ENCODE assay signal across 12 cellular contexts in the genomic region with DNA sequence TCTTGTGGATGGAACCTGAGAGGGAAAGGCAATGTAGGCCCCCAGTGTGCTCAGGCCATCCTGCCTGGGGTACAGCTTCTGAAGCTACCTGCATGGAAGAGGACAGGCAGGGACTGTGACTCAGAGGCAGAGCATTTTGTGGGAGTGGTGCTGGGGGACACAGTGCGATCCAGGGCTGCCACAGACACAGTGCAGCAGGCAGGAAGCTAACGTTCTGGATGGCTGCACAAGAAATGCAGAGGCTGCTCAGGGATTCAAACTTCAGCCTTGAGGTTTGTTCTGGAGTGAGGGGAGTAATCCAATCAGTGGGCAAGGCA.
DNase-seq lines count a peak whose midpoint lies in the region; ATAC-seq, FAIRE-seq and TF ChIP-seq lines count a peak whose summit lies in the region.
"Had no signal": no experiment of that assay in that cellular context is flagged by ENCODE, and none has a peak within 500 bp of the region (broad histone marks: within the 10 kb centered on the region; RNA-seq: fewer than 3 reads in every experiment).

No MANE protein-coding gene starts in this region.

- no peak for TF ChIP-seq POLR2A in H1 (IDR thresholded peaks at IDR 0.05; ENCODE audit: control extremely low read depth in 1 of 2, low read depth in 2 of 2, low read length in 2 of 2)

- no peaks in the 10 kb centered on the region for H3K79me2 ChIP-seq in H1 (ENCODE audit: control insufficient read depth in 1 of 2, insufficient read depth in 2 of 2, low read length in 2 of 2)

- no peak overlapping the region for H2AK5ac ChIP-seq in H1 (ENCODE audit: low read depth, low read length)

- DNase-seq in LoVo (ENCODE audit: low spot score) (peak; percentile 91), H1 (ENCODE audit: low read depth in 1 of 2, low spot score in 2 of 2) (no peak), myocyte (ENCODE audit: low read depth) (peak; percentile 43), NCI-H748 (lab: John Stamatoyannopoulos, UW; ENCODE audit: unreplicated experiment) (no peak), inferior parietal cortex (ENCODE audit: extremely low spot score) (no peak), mucosa of gallbladder (ENCODE audit: low spot score) (no peak)
- DNase-seq: activated CD8-positive, alpha-beta memory T cell treated with anti-CD3 and anti-CD28 coated beads, Interleukin-2, amount 50 U/mL, for 4 hours; head of caudate nucleus; NCI-H1930 had no signal

- H3K9me3 ChIP-seq in BLaER1 treated with 17β-estradiol and CSF1 and Interleukin-3, amounts not matched to agents 10 nM and 100 nM (replicated peaks in 1 of 11) = no peaks in the 10 kb centered on the region
- H3K9me3 ChIP-seq in H1 (ENCODE audit: insufficient read depth in 2 of 2, low read depth in 1 of 2, low read length in 1 of 2) = no peaks in the 10 kb centered on the region
- H3K9me3 ChIP-seq: adrenal gland had no signal

- no peak overlapping the region for H4K5ac ChIP-seq in H1 (ENCODE audit: insufficient read length, low read depth, low read length)

- FAIRE-seq in H1 (lab: Jason Lieb, UNC) = no peak

- H3K27ac ChIP-seq in BLaER1 treated with 17β-estradiol and CSF1 and Interleukin-3, amounts not matched to agents 10 nM and 100 nM = no peak overlapping the region
- H3K27ac ChIP-seq in H1 (ENCODE audit: low read depth, low read length) = no peak overlapping the region
- H3K27ac ChIP-seq: adrenal gland had no signal

- no peak overlapping the region for H3K4me3 ChIP-seq in BLaER1 treated with 17β-estradiol and CSF1 and Interleukin-3, amounts not matched to agents 10 nM and 100 nM
- no peak overlapping the region for H3K4me3 ChIP-seq in H1 (ENCODE audit: extremely low read depth in 1 of 4, insufficient read depth in 2 of 4, low read depth in 3 of 4, low read length in 4 of 4)
- H3K4me3 ChIP-seq: adrenal gland had no signal

- WGBS in H1 (ENCODE audit: extremely low coverage in 1 of 2, insufficient coverage in 1 of 2, insufficient read length in 1 of 2, insufficient replicate concordance in 2 of 2, low coverage in 1 of 2, low lambda C conversion rate in 2 of 2, missing lambda C conversion rate in 1 of 2), 2 experiments = 63% methylated on average over 2 of the region's 2 CpGs; no CpG with 5 or more reads in 1 of the 2 experiments

- no peak overlapping the region for H2BK12ac ChIP-seq in H1 (ENCODE audit: low read depth, low read length)

- H3K4me1 ChIP-seq in BLaER1 treated with 17β-estradiol and CSF1 and Interleukin-3, amounts not matched to agents 10 nM and 100 nM = peaks cover 8 to 22% (median 16%) of the 10 kb centered on the region in 10 experiments; a peak in 19 of 20 replicates
- H3K4me1 ChIP-seq in H1 (replicated peaks in 1 of 4; ENCODE audit: control insufficient read depth in 3 of 4, insufficient read depth in 4 of 4, low read length in 3 of 4) = no peaks in the 10 kb centered on the region
- H3K4me1 ChIP-seq: adrenal gland had no signal

- no peak overlapping the region for H3K23ac ChIP-seq in H1 (ENCODE audit: insufficient read length)

- no peak overlapping the region for H2BK15ac ChIP-seq in H1 (ENCODE audit: low read length)

- no peak overlapping the region for H3K56ac ChIP-seq in H1 (replicated peaks; ENCODE audit: insufficient read length, low read depth, low read length)

- no peak overlapping the region for H2BK5ac ChIP-seq in H1 (ENCODE audit: low read depth, low read length)

- H4K8ac ChIP-seq in H1 (ENCODE audit: extremely low read depth, insufficient read depth, low read length) = no peak overlapping the region; the same call in 1 of the 2 replicates

- no peak for TF ChIP-seq CTCF in H1 (IDR thresholded peaks at IDR 0.05; ENCODE audit: control extremely low read depth in 1 of 3, insufficient read depth in 1 of 3, low read depth in 1 of 3, low read length in 3 of 3)

- H4K20me1 ChIP-seq in BLaER1 treated with 17β-estradiol and CSF1 and Interleukin-3, amounts not matched to agents 10 nM and 100 nM = no peaks in the 10 kb centered on the region; a peak in 1 of 22 replicates
- H4K20me1 ChIP-seq in H1 (replicated peaks in 1 of 2; ENCODE audit: control insufficient read depth in 1 of 2, insufficient read depth in 2 of 2, low read length in 2 of 2) = no peaks in the 10 kb centered on the region

- no peak overlapping the region for H2BK20ac ChIP-seq in H1 (ENCODE audit: low read length)

- H3K9ac ChIP-seq in BLaER1 treated with 17β-estradiol and CSF1 and Interleukin-3, amounts not matched to agents 10 nM and 100 nM = no peak overlapping the region
- H3K9ac ChIP-seq in H1 (replicated peaks in 1 of 4; ENCODE audit: extremely low read depth in 1 of 4, low read depth in 3 of 4, low read length in 3 of 4) = no peak overlapping the region

- no peaks in the 10 kb centered on the region for H3K79me1 ChIP-seq in H1 (ENCODE audit: low read depth, low read length)

- H3K27me3 ChIP-seq in BLaER1 treated with 17β-estradiol and CSF1 and Interleukin-3, amounts not matched to agents 10 nM and 100 nM = no peaks in the 10 kb centered on the region
- no peaks in the 10 kb centered on the region for H3K27me3 ChIP-seq in H1 (replicated peaks in 1 of 4; ENCODE audit: control insufficient read depth in 3 of 4, extremely low read depth in 1 of 4, insufficient read depth in 3 of 4, low read length in 3 of 4)
- H3K27me3 ChIP-seq: adrenal gland had no signal

- no peak overlapping the region for H3K4ac ChIP-seq in H1 (replicated peaks; ENCODE audit: insufficient read length, low read depth, low read length)

- H3K18ac ChIP-seq in H1 (ENCODE audit: extremely low read depth, low read length) = no peak overlapping the region

- H4K91ac ChIP-seq in H1 (replicated peaks; ENCODE audit: insufficient read length, low read length) = no peak overlapping the region

- H3K14ac ChIP-seq in H1 (ENCODE audit: insufficient read length) = no peak overlapping the region

- H2AFZ ChIP-seq in H1 (ENCODE audit: low read length) = peak overlapping the region; percentile 20; the same call in 1 of the 2 replicates

- H3K36me3 ChIP-seq in BLaER1 treated with 17β-estradiol and CSF1 and Interleukin-3, amounts not matched to agents 10 nM and 100 nM = no peaks in the 10 kb centered on the region
- H3K36me3 ChIP-seq in H1 (ENCODE audit: control insufficient read depth in 2 of 4, insufficient read depth in 4 of 4, low read length in 3 of 4) = no peaks in the 10 kb centered on the region
- H3K36me3 ChIP-seq: adrenal gland had no signal

- H2BK120ac ChIP-seq in H1 (replicated peaks; ENCODE audit: low read depth, low read length) = no peak overlapping the region

- H3K4me2 ChIP-seq in BLaER1 treated with 17β-estradiol and CSF1 and Interleukin-3, amounts not matched to agents 10 nM and 100 nM = peak overlapping the region in 10 of 11 experiments; percentile 37 to 76 (median 68); a peak in 21 of 22 replicates
- no peak overlapping the region for H3K4me2 ChIP-seq in H1 (ENCODE audit: insufficient read depth in 1 of 2, low read depth in 2 of 2, low read length in 2 of 2)

- ATAC-seq in HG03139 (IDR thresholded peaks at IDR 0.05; ENCODE audit: unreplicated experiment) = no peak

- H3K23me2 ChIP-seq in H1 (ENCODE audit: low read depth, low read length) = no peaks in the 10 kb centered on the region

- POLR2A ChIA-PET in H1 (lab: Charles Lee; ENCODE audit: partially characterized antibody) = no interaction called here

- CTCF ChIA-PET in H1 (lab: Charles Lee; ENCODE audit: partially characterized antibody) = no interaction called here

- no peak for TF ChIP-seq EP300 in H1 (IDR thresholded peaks at IDR 0.05; ENCODE audit: borderline replicate concordance in 1 of 2, low read depth in 2 of 2, low read length in 2 of 2)

- no peak for TF ChIP-seq RAD21 in H1 (IDR thresholded peaks at IDR 0.05 in 1 of 2, conservative IDR thresholded peaks at IDR 0.05 in 1 of 2; ENCODE audit: low read depth in 2 of 2, low read length in 2 of 2)

TF ChIP-seq in H1, 55 proteins besides CTCF, POLR2A, EP300 and RAD21:
- TF ChIP-seq TCF12 (IDR thresholded peaks at IDR 0.05; ENCODE audit: low read depth, low read length) = no peak
- no peak for TF ChIP-seq NRF1 (IDR thresholded peaks at IDR 0.05; ENCODE audit: low read depth, low read length)
- TF ChIP-seq SAP30 (IDR thresholded peaks at IDR 0.05; ENCODE audit: insufficient read depth, insufficient replicate concordance, low read length) = no peak
- TF ChIP-seq SUZ12 (IDR thresholded peaks at IDR 0.05; ENCODE audit: low read length) = no peak
- no peak for TF ChIP-seq KDM5A (IDR thresholded peaks at IDR 0.05; ENCODE audit: low read length)
- no peak for TF ChIP-seq EZH2 (IDR thresholded peaks at IDR 0.05; ENCODE audit: low read depth, low read length, severe bottlenecking)
- TF ChIP-seq KDM1A (IDR thresholded peaks at IDR 0.05; ENCODE audit: borderline replicate concordance, low read length) = no peak
- no peak for TF ChIP-seq RNF2 (IDR thresholded peaks at IDR 0.05; ENCODE audit: borderline replicate concordance, low read depth, low read length, missing control alignments, poor library complexity, severe bottlenecking)
- TF ChIP-seq ATF2 (IDR thresholded peaks at IDR 0.05; ENCODE audit: low read length) = no peak
- TF ChIP-seq ZNF274 (IDR thresholded peaks at IDR 0.05; ENCODE audit: borderline replicate concordance, extremely low read depth, low read length) = no peak
- no peak for TF ChIP-seq BCL11A (IDR thresholded peaks at IDR 0.05; ENCODE audit: low read depth in 2 of 2, low read length in 2 of 2)
- TF ChIP-seq, protein P1, sequence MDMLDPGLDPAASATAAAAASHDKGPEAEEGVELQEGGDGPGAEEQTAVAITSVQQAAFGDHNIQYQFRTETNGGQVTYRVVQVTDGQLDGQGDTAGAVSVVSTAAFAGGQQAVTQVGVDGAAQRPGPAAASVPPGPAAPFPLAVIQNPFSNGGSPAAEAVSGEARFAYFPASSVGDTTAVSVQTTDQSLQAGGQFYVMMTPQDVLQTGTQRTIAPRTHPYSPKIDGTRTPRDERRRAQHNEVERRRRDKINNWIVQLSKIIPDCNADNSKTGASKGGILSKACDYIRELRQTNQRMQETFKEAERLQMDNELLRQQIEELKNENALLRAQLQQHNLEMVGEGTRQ (IDR thresholded peaks at IDR 0.05; ENCODE audit: low read length) = no peak
- TF ChIP-seq PHF8 (conservative IDR thresholded peaks at IDR 0.05; ENCODE audit: low read depth, low read length) = no peak
- no peak for TF ChIP-seq RBBP5 (IDR thresholded peaks at IDR 0.05; ENCODE audit: borderline replicate concordance, low read depth, low read length)

Comparison
In these comparisons a context has a peak if more than half of its experiments do, and no peak if none do; other contexts are left out.
1. H3K4me2 ChIP-seq: peak in BLaER1 treated with 17β-estradiol and CSF1 and Interleukin-3, amounts not matched to agents 10 nM and 100 nM (10 of 11); none in H1 (0 of 2).
2. DNase-seq: peak in LoVo (single experiment) and myocyte (single experiment); none in H1 (0 of 2), NCI-H748 (single experiment), inferior parietal cortex (single experiment) and mucosa of gallbladder (single experiment).